12 cellular contexts compared by ENCODE assay signal in genomic region chr2:42960835-42961165, GRCh38.
DNase-seq lines count a peak whose midpoint lies in the region; ATAC-seq and TF ChIP-seq lines count a peak whose summit lies in the region.
"Had no signal": no experiment of that assay in that cellular context is flagged by ENCODE, and none has a peak within 500 bp of the region (broad histone marks: within the 10 kb centered on the region; RNA-seq: fewer than 3 reads in every experiment).

No MANE protein-coding gene starts in this region.

- H3K36me3 ChIP-seq in gastroesophageal sphincter = no peaks in the 10 kb centered on the region
- H3K36me3 ChIP-seq in osteoblast (ENCODE audit: insufficient read depth, low read length) = no peaks in the 10 kb centered on the region

- no peak for DNase-seq in RWPE1 (ENCODE audit: low spot score)
- peak; percentile 53 for DNase-seq in osteoblast (ENCODE audit: insufficient read length, low spot score, missing footprints)
- no peak for DNase-seq in type B pancreatic cell (ENCODE audit: extremely low spot score, unreplicated experiment)
- DNase-seq in ureter (ENCODE audit: low spot score) = no peak
- DNase-seq in DMS153 treated with DMSO at 0.1 percent for 48 hours (lab: John Stamatoyannopoulos, UW; ENCODE audit: unreplicated experiment) = no peak
- DNase-seq: activated CD4-positive, CD25-positive, alpha-beta regulatory T cell treated with anti-CD3 and anti-CD28 coated beads, Interleukin-2, amount 50 U/mL, for 72 hours; activated T-cell treated with anti-CD3 and anti-CD28 coated beads for 4 hours; dorsolateral prefrontal cortex; stimulated activated CD4-positive, alpha-beta T cell treated with anti-CD3 and anti-CD28 coated beads, Interleukin-2, amount 100 ng/mL, for 24 hours; SW 1271 had no signal

- H3K27me3 ChIP-seq in gastroesophageal sphincter (no peaks in the 10 kb centered on the region), osteoblast (ENCODE audit: insufficient read depth, low read length) (no peaks in the 10 kb centered on the region)
- H3K27me3 ChIP-seq: dorsolateral prefrontal cortex had no signal

- 71 to 75% methylated on average over 3 to 4 of the region's 6 CpGs for WGBS in gastroesophageal sphincter (ENCODE audit: low coverage in 1 of 2), 2 donors

- no peak overlapping the region for H3K4me2 ChIP-seq in osteoblast (ENCODE audit: insufficient read depth, low read length)

- H2AFZ ChIP-seq in osteoblast (ENCODE audit: low read length) = peak overlapping the region; percentile 60

- H3K27me3 Mint-ChIP-seq in type B pancreatic cell = peaks cover 3% of the 10 kb centered on the region

- no peak for ATAC-seq in gastroesophageal sphincter
- no peak for ATAC-seq in HG02610 (IDR thresholded peaks at IDR 0.05; ENCODE audit: unreplicated experiment)

- no peak for TF ChIP-seq POLR2A in gastroesophageal sphincter (IDR thresholded peaks at IDR 0.05)

- H3K9me3 ChIP-seq in gastroesophageal sphincter = no peaks in the 10 kb centered on the region
- H3K9me3 ChIP-seq in osteoblast (ENCODE audit: low read depth, low read length) = no peaks in the 10 kb centered on the region

- TF ChIP-seq EP300 in gastroesophageal sphincter (IDR thresholded peaks at IDR 0.05) = no peak

- no peak for TF ChIP-seq CTCF in RWPE1 (conservative IDR thresholded peaks at IDR 0.05; ENCODE audit: low read depth)
- TF ChIP-seq CTCF in gastroesophageal sphincter (IDR thresholded peaks at IDR 0.05) = no peak
- no peak for TF ChIP-seq CTCF in osteoblast (IDR thresholded peaks at IDR 0.05; ENCODE audit: extremely low read depth, low read depth, low read length)
- no peak for TF ChIP-seq CTCF in type B pancreatic cell (conservative IDR thresholded peaks at IDR 0.05)

- H3K9me3 Mint-ChIP-seq in type B pancreatic cell = no peaks in the 10 kb centered on the region

- no peaks in the 10 kb centered on the region for H3K36me3 Mint-ChIP-seq in type B pancreatic cell

- peak overlapping the region; percentile 86 for H3K27ac ChIP-seq in RWPE1
- peak overlapping the region in 3 of 4 donors; percentile 74 to 82 (median 80) for H3K27ac ChIP-seq in gastroesophageal sphincter
- peak overlapping the region; percentile 89 for H3K27ac ChIP-seq in osteoblast (ENCODE audit: low read depth, low read length)

- CTCF ChIA-PET in RWPE1 (lab: Yijun Ruan, JAX) = no interaction called here

- no peaks in the 10 kb centered on the region for H3K79me2 ChIP-seq in osteoblast (ENCODE audit: insufficient read depth, low read length)

- H3K4me3 ChIP-seq in gastroesophageal sphincter = no peak overlapping the region
- no peak overlapping the region for H3K4me3 ChIP-seq in osteoblast (ENCODE audit: insufficient read depth, low read length)

- H3K27ac Mint-ChIP-seq in type B pancreatic cell = peak overlapping the region; percentile 44

- POLR2A ChIA-PET in RWPE1 (lab: Yijun Ruan, JAX; ENCODE audit: low non-redundant PET) = no interaction called here

- H3K4me1 ChIP-seq in gastroesophageal sphincter (peaks cover 0 to 77% (median 45%) of the 10 kb centered on the region in 3 donors), osteoblast (ENCODE audit: insufficient read depth, low read length) (peaks cover 79% of the 10 kb centered on the region)

- H4K20me1 ChIP-seq in osteoblast (ENCODE audit: insufficient read depth, low read length) = no peaks in the 10 kb centered on the region

- no peak overlapping the region for H3K4me3 Mint-ChIP-seq in type B pancreatic cell

- peaks cover 44% of the 10 kb centered on the region for H3K4me1 Mint-ChIP-seq in type B pancreatic cell (ENCODE audit: unreplicated experiment)
